Comparison of ENCODE assay signal across 8 cellular contexts in genomic region chr9:136847065-136847826, GRCh38. TPM values are rescaled to one million over a fixed set of nuclear protein-coding genes. Genes with fewer than 3 reads are reported as not detected.
DNase-seq lines count a peak whose midpoint lies in the region; ATAC-seq and TF ChIP-seq lines count a peak whose summit lies in the region.

No MANE protein-coding gene starts in this region.

- peak overlapping the region in 1 of 2 donors; percentile 61 for H3K27ac Mint-ChIP-seq in T-cell
- peak overlapping the region in 3 of 10 donors; percentile 72 to 90 (median 79) for H3K27ac Mint-ChIP-seq in naive thymus-derived CD8-positive, alpha-beta T cell

- peaks cover 0 to 26% of the 10 kb centered on the region in 2 experiments; a peak in 1 of 3 replicates for H3K36me3 ChIP-seq in HEK293 (ENCODE audit: control insufficient read depth in 2 of 2, insufficient read depth in 1 of 2, low read length in 2 of 2)

- no peak for DNase-seq in AG09309 (ENCODE audit: low read depth)
- DNase-seq in T-cell: peak in 1 of 34 experiments; percentile 20
- no peak for DNase-seq in epithelial cell of prostate (ENCODE audit: low read depth, low spot score)
- DNase-seq in naive thymus-derived CD8-positive, alpha-beta T cell: peak in 1 of 10 donors; percentile 31
- no peak for DNase-seq in DMS 273 (lab: John Stamatoyannopoulos, UW; ENCODE audit: unreplicated experiment)
- no peak for DNase-seq in hepatic stellate cell (ENCODE audit: low spot score)

- CTCF ChIA-PET in HEK293 (lab: Yijun Ruan, JAX): interaction anchor here (0.5 to 2.3 kb wide), 3 partner anchors 72 to 188 kb away, joined by 3 to 11 read pairs (median 11); no protein-coding TSS in a partner anchor
- CTCF ChIA-PET in T-cell (lab: Charles Lee): interaction anchor here in 1 of 2 donors (0.6 kb wide), 1 partner anchor 39 kb away, joined by 5 read pairs; the partner anchor contains the start of gene TRAF2

- peak overlapping the region; percentile 94; the same call in 1 of the 2 replicates for H3K27ac ChIP-seq in HEK293 (ENCODE audit: extremely low read depth, low read depth, low read length)
- H3K27ac ChIP-seq in epithelial cell of prostate: peak overlapping the region; percentile 90

- no peaks in the 10 kb centered on the region for H3K9me3 Mint-ChIP-seq in T-cell
- no peaks in the 10 kb centered on the region for H3K9me3 Mint-ChIP-seq in naive thymus-derived CD8-positive, alpha-beta T cell

- H3K4me3 Mint-ChIP-seq in T-cell: peak overlapping the region; percentile 73 to 88 (median 86)
- peak overlapping the region; percentile 63 to 91 (median 86) for H3K4me3 Mint-ChIP-seq in naive thymus-derived CD8-positive, alpha-beta T cell

- H3K4me3 ChIP-seq in AG09309 (ENCODE audit: control insufficient read depth, low read depth, low read length) (peak overlapping the region; percentile 95), HEK293 (ENCODE audit: low read depth, low read length) (peak overlapping the region; percentile 57)

- H3K36me3 Mint-ChIP-seq in T-cell: no peaks in the 10 kb centered on the region
- no peaks in the 10 kb centered on the region for H3K36me3 Mint-ChIP-seq in naive thymus-derived CD8-positive, alpha-beta T cell

- H3K9me3 ChIP-seq in HEK293 (ENCODE audit: control insufficient read depth, insufficient read depth, low read depth, low read length): no peaks in the 10 kb centered on the region

- 0 out of 2 replicates have a peak, but pooled peaks cover 4% of the 10 kb centered on the region for H3K4me1 ChIP-seq in HEK293 (ENCODE audit: control insufficient read depth, insufficient read depth, low read length)

- ATAC-seq in T-cell (replicated peaks in 1 of 4): no peak
- ATAC-seq in naive thymus-derived CD8-positive, alpha-beta T cell: no peak
- ATAC-seq in HG02610 (IDR thresholded peaks at IDR 0.05; ENCODE audit: unreplicated experiment): no peak

- no peak for TF ChIP-seq CTCF in AG09309 (IDR thresholded peaks at IDR 0.05; ENCODE audit: control insufficient read depth, insufficient read depth, low read depth, low read length, missing control alignments)
- no peak for TF ChIP-seq CTCF in HEK293 (tag by site-specific recombination; IDR thresholded peaks at IDR 0.05)

- peaks cover 6 to 24% of the 10 kb centered on the region in 2 donors for H3K27me3 Mint-ChIP-seq in T-cell
- peaks cover 0 to 29% (median 2%) of the 10 kb centered on the region in 5 donors for H3K27me3 Mint-ChIP-seq in naive thymus-derived CD8-positive, alpha-beta T cell

- POLR2A ChIA-PET in HEK293 (lab: Yijun Ruan, JAX) (interaction anchor here (0.6 to 2.0 kb wide), 16 partner anchors 9 to 393 kb away, joined by 3 to 17 read pairs (median 3); partner anchors contain the start of genes EDF1, PAXX, TRAF2 and TUBB4B), T-cell (lab: Charles Lee) (no interaction called here)
- POLR2A ChIA-PET in naive thymus-derived CD8-positive, alpha-beta T cell (lab: Charles Lee): interaction anchor here (0.5 to 1.5 kb wide), 6 partner anchors 9 to 213 kb away, joined by 3 to 6 read pairs (median 4); partner anchors contain the start of genes EDF1 and TRAF2

- H3K4me1 Mint-ChIP-seq in T-cell: peaks cover 7 to 31% (median 23%) of the 10 kb centered on the region in 3 donors
- H3K4me1 Mint-ChIP-seq in naive thymus-derived CD8-positive, alpha-beta T cell: peaks cover 7 to 25% (median 20%) of the 10 kb centered on the region in 4 donors

TF ChIP-seq in HEK293, 187 proteins besides CTCF, POLR2A, EP300 and RAD21 (continues in another document):
- TF ChIP-seq ZBTB17 (tag by site-specific recombination; IDR thresholded peaks at IDR 0.05): peak; percentile 79; the same call in 1 of the 2 replicates
- TF ChIP-seq ZNF513 (tag by site-specific recombination; IDR thresholded peaks at IDR 0.05): 0 out of 2 replicates have a peak, but pooled peaks have one; percentile 16
- TF ChIP-seq ZNF530 (tag by site-specific recombination; IDR thresholded peaks at IDR 0.05; ENCODE audit: low read depth): no peak
- TF ChIP-seq KLF16 (tag by site-specific recombination; IDR thresholded peaks at IDR 0.05): 0 out of 2 replicates have a peak, but pooled peaks have one; percentile 23
- TF ChIP-seq ZNF777 (tag by site-specific recombination; IDR thresholded peaks at IDR 0.05; ENCODE audit: borderline replicate concordance): peak; percentile 78; the same call in 1 of the 2 replicates
- TF ChIP-seq, protein P1, sequence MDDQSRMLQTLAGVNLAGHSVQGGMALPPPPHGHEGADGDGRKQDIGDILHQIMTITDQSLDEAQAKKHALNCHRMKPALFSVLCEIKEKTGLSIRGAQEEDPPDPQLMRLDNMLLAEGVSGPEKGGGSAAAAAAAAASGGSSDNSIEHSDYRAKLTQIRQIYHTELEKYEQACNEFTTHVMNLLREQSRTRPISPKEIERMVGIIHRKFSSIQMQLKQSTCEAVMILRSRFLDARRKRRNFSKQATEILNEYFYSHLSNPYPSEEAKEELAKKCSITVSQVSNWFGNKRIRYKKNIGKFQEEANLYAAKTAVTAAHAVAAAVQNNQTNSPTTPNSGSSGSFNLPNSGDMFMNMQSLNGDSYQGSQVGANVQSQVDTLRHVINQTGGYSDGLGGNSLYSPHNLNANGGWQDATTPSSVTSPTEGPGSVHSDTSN (CRISPR knock-in tag; IDR thresholded peaks at IDR 0.05): peak; percentile 29; the same call in 1 of the 2 replicates
- peak; percentile 15; the same call in 1 of the 2 replicates for TF ChIP-seq ZNF366 (tag by site-specific recombination; conservative IDR thresholded peaks at IDR 0.05)
- TF ChIP-seq ZFP69B (tag by site-specific recombination; IDR thresholded peaks at IDR 0.05): peak; percentile 24; the same call in 1 of the 2 replicates
- 0 out of 2 replicates have a peak, but pooled peaks have one; percentile 12 for TF ChIP-seq ZBTB11 (tag by site-specific recombination; conservative IDR thresholded peaks at IDR 0.05; ENCODE audit: low read depth)
- peak; percentile 71 for TF ChIP-seq ZNF692 (tag by site-specific recombination; IDR thresholded peaks at IDR 0.05)

RNA-seq across cellular contexts. Expression of gene PHPT1, which starts 2.0 kb away (rescaled TPM):
- total RNA-seq in T-cell: 10 to 100 TPM; 23.3 to 56.8 (median 43.5) TPM
- total RNA-seq in naive thymus-derived CD8-positive, alpha-beta T cell: 10 to 100 TPM; 25.2 to 29.6 TPM
- polyA plus RNA-seq in naive thymus-derived CD8-positive, alpha-beta T cell: 10 to 100 TPM; 82.6 to 98.1 (median 83.1) TPM

RNA-seq across cellular contexts. Expression of gene MAMDC4, which starts 4.9 kb away (rescaled TPM):
- total RNA-seq in T-cell: 10 to 100 TPM in 1 of 5 donors, 1 to 10 TPM in 4; 3.0 to 10.7 (median 7.1) TPM
- 1 to 10 TPM; 6.3 to 7.5 TPM for total RNA-seq in naive thymus-derived CD8-positive, alpha-beta T cell
- polyA plus RNA-seq in naive thymus-derived CD8-positive, alpha-beta T cell: under 1 TPM in 2 of 3 donors, not detected in 1; 0.14 to 0.35 TPM

RNA-seq across cellular contexts. Expression of gene AJM1, which starts 5.0 kb away (rescaled TPM):
- total RNA-seq in T-cell: 1 to 10 TPM; 2.1 to 7.5 (median 5.1) TPM
- 1 to 10 TPM; 1.3 TPM for total RNA-seq in naive thymus-derived CD8-positive, alpha-beta T cell
- polyA plus RNA-seq in naive thymus-derived CD8-positive, alpha-beta T cell: under 1 TPM in 2 of 3 donors, not detected in 1; 0.05 to 0.10 TPM

RNA-seq across cellular contexts. Expression of gene EDF1, which starts 18.9 kb away (rescaled TPM):
- 100 to 1,000 TPM; 236 to 314 (median 297) TPM for total RNA-seq in T-cell
- total RNA-seq in naive thymus-derived CD8-positive, alpha-beta T cell: 100 to 1,000 TPM; 291 to 301 TPM
- 100 to 1,000 TPM; 319 to 403 (median 380) TPM for polyA plus RNA-seq in naive thymus-derived CD8-positive, alpha-beta T cell

RNA-seq across cellular contexts. Expression of gene TRAF2, which starts 39.1 kb away (rescaled TPM):
- total RNA-seq in T-cell: 10 to 100 TPM; 20.9 to 38.7 (median 33.7) TPM
- total RNA-seq in naive thymus-derived CD8-positive, alpha-beta T cell: 10 to 100 TPM; 28.0 to 34.4 TPM
- polyA plus RNA-seq in naive thymus-derived CD8-positive, alpha-beta T cell: 10 to 100 TPM in 2 of 3 donors, 1 to 10 TPM in 1; 7.9 to 24.4 (median 12.2) TPM

Comparison
In these comparisons a context has a peak if more than half of its experiments do, and no peak if none do; other contexts are left out.
1. POLR2A ChIA-PET loops: an anchor here in HEK293 (0.6 to 2.0 kb wide) and naive thymus-derived CD8-positive, alpha-beta T cell (0.5 to 1.5 kb wide); none called in T-cell.